Comparison of ENCODE assay signal across 20 cellular contexts in genomic region chr5:150067405-150067960, GRCh38. TPM values are rescaled to one million over a fixed set of nuclear protein-coding genes. Genes with fewer than 3 reads are reported as not detected.
DNase-seq lines count a peak whose midpoint lies in the region; ATAC-seq lines count a peak whose summit lies in the region.
"Had no signal": no experiment of that assay in that cellular context is flagged by ENCODE, and none has a peak within 500 bp of the region (broad histone marks: within the 10 kb centered on the region; RNA-seq: fewer than 3 reads in every experiment).

No MANE protein-coding gene starts in this region.

- peak; percentile 18 for ATAC-seq in GM19351 (IDR thresholded peaks at IDR 0.05; ENCODE audit: unreplicated experiment)
- ATAC-seq in HG03460 (IDR thresholded peaks at IDR 0.05; ENCODE audit: unreplicated experiment) = peak; percentile 35
- ATAC-seq in naive thymus-derived CD4-positive, alpha-beta T cell = peak; percentile 22
- ATAC-seq: gastrocnemius medialis, GM23338 had no signal

- H3K36me3 ChIP-seq in naive thymus-derived CD4-positive, alpha-beta T cell (ENCODE audit: control insufficient read depth in 2 of 3, insufficient read depth in 3 of 3, low read length in 3 of 3) = no peaks in the 10 kb centered on the region
- H3K36me3 ChIP-seq: gastrocnemius medialis, thoracic aorta had no signal

- H3K9me3 Mint-ChIP-seq in T-helper 1 cell treated with Interleukin-12 subunit alpha and Interleukin-12 subunit beta and Interleukin-4 antibody, amounts not matched to agents 30 μg/mL and 1 μg/mL, for 36 hours = no peaks in the 10 kb centered on the region
- no peaks in the 10 kb centered on the region for H3K9me3 Mint-ChIP-seq in naive thymus-derived CD4-positive, alpha-beta T cell
- H3K9me3 Mint-ChIP-seq in activated T-helper 1 cell treated with anti-CD3 and anti-CD28 coated beads, Interleukin-12 subunit alpha, Interleukin-12 subunit beta, Interleukin-2, Interleukin-4 antibody, amounts not matched to agents 30 ng/mL and 10 ng/mL and 1 ng/mL, durations not matched to agents 14 hours and 24 hours and 36 hours = no peaks in the 10 kb centered on the region
- H3K9me3 Mint-ChIP-seq: CD4-positive, alpha-beta memory T cell; GM23338; natural killer cell had no signal

- H3K27ac Mint-ChIP-seq in T-helper 1 cell treated with Interleukin-12 subunit alpha and Interleukin-12 subunit beta and Interleukin-4 antibody, amounts not matched to agents 30 μg/mL and 1 μg/mL, for 36 hours = peak overlapping the region; percentile 42
- H3K27ac Mint-ChIP-seq in naive thymus-derived CD4-positive, alpha-beta T cell = peak overlapping the region in 1 of 9 donors; percentile 57
- H3K27ac Mint-ChIP-seq in activated T-helper 1 cell treated with anti-CD3 and anti-CD28 coated beads, Interleukin-12 subunit alpha, Interleukin-12 subunit beta, Interleukin-2, Interleukin-4 antibody, amounts not matched to agents 30 ng/mL and 10 ng/mL and 1 ng/mL, durations not matched to agents 14 hours and 24 hours and 36 hours = no peak overlapping the region
- H3K27ac Mint-ChIP-seq: GM23338, natural killer cell had no signal

- peaks cover 17% of the 10 kb centered on the region for H3K4me1 Mint-ChIP-seq in T-helper 1 cell treated with Interleukin-12 subunit alpha and Interleukin-12 subunit beta and Interleukin-4 antibody, amounts not matched to agents 30 μg/mL and 1 μg/mL, for 36 hours (ENCODE audit: low read depth)
- H3K4me1 Mint-ChIP-seq in naive thymus-derived CD4-positive, alpha-beta T cell = peaks cover 0 to 20% (median 0%) of the 10 kb centered on the region in 7 donors
- peaks cover 15% of the 10 kb centered on the region for H3K4me1 Mint-ChIP-seq in activated T-helper 1 cell treated with anti-CD3 and anti-CD28 coated beads, Interleukin-12 subunit alpha, Interleukin-12 subunit beta, Interleukin-2, Interleukin-4 antibody, amounts not matched to agents 30 ng/mL and 10 ng/mL and 1 ng/mL, durations not matched to agents 14 hours and 24 hours and 36 hours (ENCODE audit: low read depth)

- intact Hi-C loops in naive thymus-derived CD4-positive, alpha-beta T cell (cut with micrococcal nuclease) = no loop called here
- intact Hi-C loops in activated T-helper 1 cell treated with anti-CD3 and anti-CD28 coated beads, Interleukin-12 subunit alpha, Interleukin-12 subunit beta, Interleukin-2, Interleukin-4 antibody, amounts not matched to agents 30 ng/mL and 10 ng/mL and 1 ng/mL, durations not matched to agents 14 hours and 24 hours and 36 hours (cut with micrococcal nuclease) = no loop called here

- CTCF ChIA-PET in naive thymus-derived CD4-positive, alpha-beta T cell (lab: Charles Lee) = no interaction called here

- no peaks in the 10 kb centered on the region for H3K9me3 ChIP-seq in naive thymus-derived CD4-positive, alpha-beta T cell (ENCODE audit: control insufficient read depth in 2 of 3, low read length in 3 of 3)
- H3K9me3 ChIP-seq: gastrocnemius medialis, thoracic aorta had no signal

- DNase-seq in T-helper 1 cell (no peak), cerebellar nuclear complex (lab: John Stamatoyannopoulos, UW) (no peak), caudate nucleus (lab: John Stamatoyannopoulos, UW) (no peak)
- no peak for DNase-seq in naive thymus-derived CD4-positive, alpha-beta T cell
- no peak for DNase-seq in activated T-helper 1 cell treated with anti-CD3 and anti-CD28 coated beads, Interleukin-12 subunit alpha, Interleukin-12 subunit beta, Interleukin-2, Interleukin-4 antibody, amounts not matched to agents 30 ng/mL and 10 ng/mL and 1 ng/mL, durations not matched to agents 14 hours and 24 hours and 36 hours (ENCODE audit: low spot score)
- DNase-seq: activated T-cell treated with anti-CD3 and anti-CD28 coated beads for 4 hours; CD4-positive, alpha-beta memory T cell; KBM-7; natural killer cell; NCI-H146; NCI-H510A had no signal

- H3K27ac ChIP-seq in naive thymus-derived CD4-positive, alpha-beta T cell (ENCODE audit: low read depth, low read length) = no peak overlapping the region
- H3K27ac ChIP-seq in caudate nucleus (ENCODE audit: low read depth, low read length) = no peak overlapping the region
- H3K27ac ChIP-seq: gastrocnemius medialis, SK-N-MC, thoracic aorta, VCaP had no signal

- no peaks in the 10 kb centered on the region for H3K4me1 ChIP-seq in naive thymus-derived CD4-positive, alpha-beta T cell (ENCODE audit: control insufficient read depth in 2 of 2, insufficient read depth in 2 of 2, low read length in 2 of 2)
- H3K4me1 ChIP-seq: gastrocnemius medialis had no signal

- H3K27me3 Mint-ChIP-seq in T-helper 1 cell treated with Interleukin-12 subunit alpha and Interleukin-12 subunit beta and Interleukin-4 antibody, amounts not matched to agents 30 μg/mL and 1 μg/mL, for 36 hours (ENCODE audit: low read depth) = peaks cover 5% of the 10 kb centered on the region
- H3K27me3 Mint-ChIP-seq in naive thymus-derived CD4-positive, alpha-beta T cell = peaks cover 0 to 9% (median 0%) of the 10 kb centered on the region in 5 donors
- peaks cover 3% of the 10 kb centered on the region for H3K27me3 Mint-ChIP-seq in activated T-helper 1 cell treated with anti-CD3 and anti-CD28 coated beads, Interleukin-12 subunit alpha, Interleukin-12 subunit beta, Interleukin-2, Interleukin-4 antibody, amounts not matched to agents 30 ng/mL and 10 ng/mL and 1 ng/mL, durations not matched to agents 14 hours and 24 hours and 36 hours (ENCODE audit: insufficient read depth)

- H3K27me3 ChIP-seq in naive thymus-derived CD4-positive, alpha-beta T cell (ENCODE audit: control insufficient read depth in 2 of 2, insufficient read depth in 2 of 2, low read length in 2 of 2) = no peaks in the 10 kb centered on the region
- H3K27me3 ChIP-seq: gastrocnemius medialis had no signal

- no peak overlapping the region for H3K4me3 Mint-ChIP-seq in T-helper 1 cell treated with Interleukin-12 subunit alpha and Interleukin-12 subunit beta and Interleukin-4 antibody, amounts not matched to agents 30 μg/mL and 1 μg/mL, for 36 hours
- H3K4me3 Mint-ChIP-seq in naive thymus-derived CD4-positive, alpha-beta T cell = peak overlapping the region in 1 of 10 donors; percentile 43
- H3K4me3 Mint-ChIP-seq in activated T-helper 1 cell treated with anti-CD3 and anti-CD28 coated beads, Interleukin-12 subunit alpha, Interleukin-12 subunit beta, Interleukin-2, Interleukin-4 antibody, amounts not matched to agents 30 ng/mL and 10 ng/mL and 1 ng/mL, durations not matched to agents 14 hours and 24 hours and 36 hours = no peak overlapping the region
- H3K4me3 Mint-ChIP-seq: CD4-positive, alpha-beta memory T cell; GM23338; natural killer cell had no signal

- POLR2A ChIA-PET in naive thymus-derived CD4-positive, alpha-beta T cell (lab: Charles Lee) = no interaction called here

- no peaks in the 10 kb centered on the region for H3K36me3 Mint-ChIP-seq in T-helper 1 cell treated with Interleukin-12 subunit alpha and Interleukin-12 subunit beta and Interleukin-4 antibody, amounts not matched to agents 30 μg/mL and 1 μg/mL, for 36 hours (ENCODE audit: low read depth)
- no peaks in the 10 kb centered on the region for H3K36me3 Mint-ChIP-seq in naive thymus-derived CD4-positive, alpha-beta T cell
- H3K36me3 Mint-ChIP-seq in activated T-helper 1 cell treated with anti-CD3 and anti-CD28 coated beads, Interleukin-12 subunit alpha, Interleukin-12 subunit beta, Interleukin-2, Interleukin-4 antibody, amounts not matched to agents 30 ng/mL and 10 ng/mL and 1 ng/mL, durations not matched to agents 14 hours and 24 hours and 36 hours (ENCODE audit: low read depth) = no peaks in the 10 kb centered on the region
- H3K36me3 Mint-ChIP-seq: CD4-positive, alpha-beta memory T cell; natural killer cell had no signal

- no peak overlapping the region for H3K4me3 ChIP-seq in naive thymus-derived CD4-positive, alpha-beta T cell (ENCODE audit: low read length)
- H3K4me3 ChIP-seq: gastrocnemius medialis, GM23338, SK-N-MC, thoracic aorta had no signal

RNA-seq across cellular contexts. Expression of gene CSF1R, which starts 18.9 kb away (rescaled TPM):
- total RNA-seq in naive thymus-derived CD4-positive, alpha-beta T cell = 10 to 100 TPM in 1 of 5 experiments, 1 to 10 TPM in 3, under 1 TPM in 1; 0.36 to 92.4 (median 6.4) TPM
- under 1 TPM; 0.09 to 0.72 TPM for polyA plus RNA-seq in naive thymus-derived CD4-positive, alpha-beta T cell
- total RNA-seq in activated T-helper 1 cell treated with anti-CD3 and anti-CD28 coated beads, Interleukin-12 subunit alpha, Interleukin-12 subunit beta, Interleukin-2, Interleukin-4 antibody, amounts not matched to agents 30 ng/mL and 10 ng/mL and 1 ng/mL, durations not matched to agents 14 hours and 24 hours and 36 hours = 0.10 TPM in 1 of 2 replicates, not detected in the other
- total RNA-seq: GM23338, PC-3 had no signal
